ENCODE assay signal across 18 cellular contexts in the genomic region with DNA sequence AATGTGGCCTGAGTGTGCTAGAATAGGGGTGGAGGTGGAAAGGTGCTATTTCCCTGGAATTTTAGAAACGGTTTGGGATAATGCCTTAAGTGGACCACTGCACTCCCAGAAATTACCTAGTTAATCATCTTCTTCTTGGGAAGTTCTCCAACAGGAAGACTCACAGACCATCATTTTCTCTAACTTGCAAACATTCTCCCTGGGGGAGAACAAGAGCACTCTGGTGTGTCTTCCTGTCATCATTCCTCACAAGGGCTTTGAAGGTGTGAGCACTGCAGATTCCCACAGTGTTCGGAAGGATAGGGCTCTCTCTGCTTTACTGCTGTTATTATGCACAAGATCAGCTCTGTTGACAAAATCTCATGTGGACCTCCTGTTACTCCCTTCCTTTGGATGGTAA.
"Had no signal": no experiment of that assay in that cellular context is flagged by ENCODE, and none has a peak within 500 bp of the region (broad histone marks: within the 10 kb centered on the region; RNA-seq: fewer than 3 reads in every experiment).

No MANE protein-coding gene starts in this region.

- H3K4me3 ChIP-seq: body of pancreas had no signal

- H3K4me1 ChIP-seq: body of pancreas had no signal

- DNase-seq: activated CD4-positive, alpha-beta T cell treated with anti-CD3 and anti-CD28 coated beads for 1 hour; activated CD4-positive, alpha-beta T cell treated with anti-CD3 and anti-CD28 coated beads, Interleukin-2, amount 10 ng/mL, durations not matched to agents 24 days and 14 days; activated CD4-positive, alpha-beta T cell treated with anti-CD3 and anti-CD28 coated beads, Interleukin-2, amount 50 U/mL, for 48 hours; activated CD8-positive, alpha-beta memory T cell treated with anti-CD3 and anti-CD28 coated beads, Interleukin-2, amount 10 ng/mL, durations not matched to agents 7 days and 5 days; activated effector memory CD4-positive, alpha-beta T cell treated with Interleukin-2 at 50 U/mL for 16 hours; activated naive CD4-positive, alpha-beta T cell; activated T-cell treated with anti-CD3 and anti-CD28 coated beads, Interleukin-2, amount 50 U/mL, for 24 hours; aorta; body of pancreas; central memory CD4-positive, alpha-beta T cell; Kasumi-1; KBM-7; NCI-H2171 treated with DMSO at 0.1 percent for 48 hours; NCI-H226; NCI-H82; T-helper 17 cell; T-helper 9 cell had no signal

- H3K27me3 ChIP-seq: body of pancreas had no signal

- H3K27ac ChIP-seq: body of pancreas had no signal

- FAIRE-seq: bronchial epithelial cell had no signal

- H3K9me3 ChIP-seq: body of pancreas had no signal
